ENCODE assay signal across 2 cellular contexts in genomic region chr11:848380-848931, GRCh38.
TF ChIP-seq lines count a peak whose summit lies in the region.

No MANE protein-coding gene starts in this region.

TF ChIP-seq in WTC11, 78 proteins besides CTCF, POLR2A, EP300 and RAD21 (continued from another document):
- TF ChIP-seq MAX (CRISPR knock-in tag; IDR thresholded peaks at IDR 0.05) (peak; percentile 67; the same call in 1 of the 2 replicates), PRRX2 (CRISPR knock-in tag; IDR thresholded peaks at IDR 0.05) (no peak)
- TF ChIP-seq, protein P1, sequence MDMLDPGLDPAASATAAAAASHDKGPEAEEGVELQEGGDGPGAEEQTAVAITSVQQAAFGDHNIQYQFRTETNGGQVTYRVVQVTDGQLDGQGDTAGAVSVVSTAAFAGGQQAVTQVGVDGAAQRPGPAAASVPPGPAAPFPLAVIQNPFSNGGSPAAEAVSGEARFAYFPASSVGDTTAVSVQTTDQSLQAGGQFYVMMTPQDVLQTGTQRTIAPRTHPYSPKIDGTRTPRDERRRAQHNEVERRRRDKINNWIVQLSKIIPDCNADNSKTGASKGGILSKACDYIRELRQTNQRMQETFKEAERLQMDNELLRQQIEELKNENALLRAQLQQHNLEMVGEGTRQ (CRISPR knock-in tag; IDR thresholded peaks at IDR 0.05): peak; percentile 59
- TF ChIP-seq, protein P2, sequence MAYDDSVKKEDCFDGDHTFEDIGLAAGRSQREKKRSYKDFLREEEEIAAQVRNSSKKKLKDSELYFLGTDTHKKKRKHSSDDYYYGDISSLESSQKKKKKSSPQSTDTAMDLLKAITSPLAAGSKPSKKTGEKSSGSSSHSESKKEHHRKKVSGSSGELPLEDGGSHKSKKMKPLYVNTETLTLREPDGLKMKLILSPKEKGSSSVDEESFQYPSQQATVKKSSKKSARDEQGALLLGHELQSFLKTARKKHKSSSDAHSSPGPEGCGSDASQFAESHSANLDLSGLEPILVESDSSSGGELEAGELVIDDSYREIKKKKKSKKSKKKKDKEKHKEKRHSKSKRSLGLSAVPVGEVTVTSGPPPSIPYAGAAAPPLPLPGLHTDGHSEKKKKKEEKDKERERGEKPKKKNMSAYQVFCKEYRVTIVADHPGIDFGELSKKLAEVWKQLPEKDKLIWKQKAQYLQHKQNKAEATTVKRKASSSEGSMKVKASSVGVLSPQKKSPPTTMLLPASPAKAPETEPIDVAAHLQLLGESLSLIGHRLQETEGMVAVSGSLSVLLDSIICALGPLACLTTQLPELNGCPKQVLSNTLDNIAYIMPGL (CRISPR knock-in tag; IDR thresholded peaks at IDR 0.05): peak; percentile 66; the same call in 1 of the 2 replicates

TF ChIP-seq in liver, 16 proteins besides CTCF, POLR2A, EP300 and RAD21 (continued from another document):
- TF ChIP-seq MAX (IDR thresholded peaks at IDR 0.05): no peak
- TF ChIP-seq ZBTB33 (IDR thresholded peaks at IDR 0.05): no peak
